1 cellular context compared by ENCODE assay signal in the genomic region with DNA sequence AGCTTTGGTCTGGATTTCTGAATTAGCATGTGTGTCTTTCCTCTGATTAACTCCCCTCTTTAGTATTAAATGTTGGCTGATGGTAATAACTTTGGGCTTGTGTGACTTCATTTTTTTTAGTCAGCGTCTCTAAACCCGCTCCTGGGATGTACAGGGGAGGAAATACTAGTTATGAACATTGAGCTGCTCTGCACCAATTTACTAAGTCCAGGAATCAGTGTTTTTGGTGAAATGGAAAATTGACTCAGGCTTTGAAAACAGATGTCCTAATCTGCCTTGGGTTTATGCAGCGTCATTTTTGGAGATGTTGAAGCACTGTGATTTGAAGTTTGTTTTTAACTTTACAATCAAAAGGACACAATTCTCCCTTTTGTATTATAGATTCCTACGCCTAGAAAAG.
TF ChIP-seq lines count a peak whose summit lies in the region.

No MANE protein-coding gene starts in this region.

TF ChIP-seq in GM23338, 12 proteins besides CTCF, POLR2A, EP300 and RAD21 (continued from another document):
- TF ChIP-seq, protein P1, sequence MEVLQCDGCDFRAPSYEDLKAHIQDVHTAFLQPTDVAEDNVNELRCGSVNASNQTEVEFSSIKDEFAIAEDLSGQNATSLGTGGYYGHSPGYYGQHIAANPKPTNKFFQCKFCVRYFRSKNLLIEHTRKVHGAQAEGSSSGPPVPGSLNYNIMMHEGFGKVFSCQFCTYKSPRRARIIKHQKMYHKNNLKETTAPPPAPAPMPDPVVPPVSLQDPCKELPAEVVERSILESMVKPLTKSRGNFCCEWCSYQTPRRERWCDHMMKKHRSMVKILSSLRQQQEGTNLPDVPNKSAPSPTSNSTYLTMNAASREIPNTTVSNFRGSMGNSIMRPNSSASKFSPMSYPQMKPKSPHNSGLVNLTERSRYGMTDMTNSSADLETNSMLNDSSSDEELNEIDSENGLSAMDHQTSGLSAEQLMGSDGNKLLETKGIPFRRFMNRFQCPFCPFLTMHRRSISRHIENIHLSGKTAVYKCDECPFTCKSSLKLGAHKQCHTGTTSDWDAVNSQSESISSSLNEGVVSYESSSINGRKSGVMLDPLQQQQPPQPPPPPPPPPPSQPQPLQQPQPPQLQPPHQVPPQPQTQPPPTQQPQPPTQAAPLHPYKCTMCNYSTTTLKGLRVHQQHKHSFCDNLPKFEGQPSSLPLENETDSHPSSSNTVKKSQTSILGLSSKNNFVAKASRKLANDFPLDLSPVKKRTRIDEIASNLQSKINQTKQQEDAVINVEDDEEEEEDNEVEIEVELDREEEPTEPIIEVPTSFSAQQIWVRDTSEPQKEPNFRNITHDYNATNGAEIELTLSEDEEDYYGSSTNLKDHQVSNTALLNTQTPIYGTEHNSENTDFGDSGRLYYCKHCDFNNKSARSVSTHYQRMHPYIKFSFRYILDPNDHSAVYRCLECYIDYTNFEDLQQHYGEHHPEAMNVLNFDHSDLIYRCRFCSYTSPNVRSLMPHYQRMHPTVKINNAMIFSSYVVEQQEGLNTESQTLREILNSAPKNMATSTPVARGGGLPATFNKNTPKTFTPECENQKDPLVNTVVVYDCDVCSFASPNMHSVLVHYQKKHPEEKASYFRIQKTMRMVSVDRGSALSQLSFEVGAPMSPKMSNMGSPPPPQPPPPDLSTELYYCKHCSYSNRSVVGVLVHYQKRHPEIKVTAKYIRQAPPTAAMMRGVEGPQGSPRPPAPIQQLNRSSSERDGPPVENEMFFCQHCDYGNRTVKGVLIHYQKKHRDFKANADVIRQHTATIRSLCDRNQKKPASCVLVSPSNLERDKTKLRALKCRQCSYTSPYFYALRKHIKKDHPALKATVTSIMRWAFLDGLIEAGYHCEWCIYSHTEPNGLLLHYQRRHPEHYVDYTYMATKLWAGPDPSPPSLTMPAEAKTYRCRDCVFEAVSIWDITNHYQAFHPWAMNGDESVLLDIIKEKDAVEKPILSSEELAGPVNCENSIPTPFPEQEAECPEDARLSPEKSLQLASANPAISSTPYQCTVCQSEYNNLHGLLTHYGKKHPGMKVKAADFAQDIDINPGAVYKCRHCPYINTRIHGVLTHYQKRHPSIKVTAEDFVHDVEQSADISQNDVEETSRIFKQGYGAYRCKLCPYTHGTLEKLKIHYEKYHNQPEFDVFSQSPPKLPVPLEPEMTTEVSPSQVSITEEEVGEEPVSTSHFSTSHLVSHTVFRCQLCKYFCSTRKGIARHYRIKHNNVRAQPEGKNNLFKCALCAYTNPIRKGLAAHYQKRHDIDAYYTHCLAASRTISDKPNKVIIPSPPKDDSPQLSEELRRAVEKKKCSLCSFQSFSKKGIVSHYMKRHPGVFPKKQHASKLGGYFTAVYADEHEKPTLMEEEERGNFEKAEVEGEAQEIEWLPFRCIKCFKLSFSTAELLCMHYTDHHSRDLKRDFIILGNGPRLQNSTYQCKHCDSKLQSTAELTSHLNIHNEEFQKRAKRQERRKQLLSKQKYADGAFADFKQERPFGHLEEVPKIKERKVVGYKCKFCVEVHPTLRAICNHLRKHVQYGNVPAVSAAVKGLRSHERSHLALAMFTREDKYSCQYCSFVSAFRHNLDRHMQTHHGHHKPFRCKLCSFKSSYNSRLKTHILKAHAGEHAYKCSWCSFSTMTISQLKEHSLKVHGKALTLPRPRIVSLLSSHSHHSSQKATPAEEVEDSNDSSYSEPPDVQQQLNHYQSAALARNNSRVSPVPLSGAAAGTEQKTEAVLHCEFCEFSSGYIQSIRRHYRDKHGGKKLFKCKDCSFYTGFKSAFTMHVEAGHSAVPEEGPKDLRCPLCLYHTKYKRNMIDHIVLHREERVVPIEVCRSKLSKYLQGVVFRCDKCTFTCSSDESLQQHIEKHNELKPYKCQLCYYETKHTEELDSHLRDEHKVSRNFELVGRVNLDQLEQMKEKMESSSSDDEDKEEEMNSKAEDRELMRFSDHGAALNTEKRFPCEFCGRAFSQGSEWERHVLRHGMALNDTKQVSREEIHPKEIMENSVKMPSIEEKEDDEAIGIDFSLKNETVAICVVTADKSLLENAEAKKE (CRISPR knock-in tag; IDR thresholded peaks at IDR 0.05): no peak
- TF ChIP-seq JUNB (IDR thresholded peaks at IDR 0.05; ENCODE audit: unreplicated experiment) (no peak), STAT1 (IDR thresholded peaks at IDR 0.05; ENCODE audit: unreplicated experiment) (no peak), ZNF114 (CRISPR knock-in tag; IDR thresholded peaks at IDR 0.05) (no peak), ZNF331 (CRISPR knock-in tag; IDR thresholded peaks at IDR 0.05; ENCODE audit: low read depth) (no peak), NANOG (IDR thresholded peaks at IDR 0.05; ENCODE audit: borderline replicate concordance) (no peak), POLR2AphosphoS5 (IDR thresholded peaks at IDR 0.05; ENCODE audit: low read depth) (no peak), CREB1 (CRISPR knock-in tag; IDR thresholded peaks at IDR 0.05; ENCODE audit: low read depth) (no peak), EZH2 (IDR thresholded peaks at IDR 0.05; ENCODE audit: low read depth, unreplicated experiment) (no peak)
- TF ChIP-seq, protein P2, sequence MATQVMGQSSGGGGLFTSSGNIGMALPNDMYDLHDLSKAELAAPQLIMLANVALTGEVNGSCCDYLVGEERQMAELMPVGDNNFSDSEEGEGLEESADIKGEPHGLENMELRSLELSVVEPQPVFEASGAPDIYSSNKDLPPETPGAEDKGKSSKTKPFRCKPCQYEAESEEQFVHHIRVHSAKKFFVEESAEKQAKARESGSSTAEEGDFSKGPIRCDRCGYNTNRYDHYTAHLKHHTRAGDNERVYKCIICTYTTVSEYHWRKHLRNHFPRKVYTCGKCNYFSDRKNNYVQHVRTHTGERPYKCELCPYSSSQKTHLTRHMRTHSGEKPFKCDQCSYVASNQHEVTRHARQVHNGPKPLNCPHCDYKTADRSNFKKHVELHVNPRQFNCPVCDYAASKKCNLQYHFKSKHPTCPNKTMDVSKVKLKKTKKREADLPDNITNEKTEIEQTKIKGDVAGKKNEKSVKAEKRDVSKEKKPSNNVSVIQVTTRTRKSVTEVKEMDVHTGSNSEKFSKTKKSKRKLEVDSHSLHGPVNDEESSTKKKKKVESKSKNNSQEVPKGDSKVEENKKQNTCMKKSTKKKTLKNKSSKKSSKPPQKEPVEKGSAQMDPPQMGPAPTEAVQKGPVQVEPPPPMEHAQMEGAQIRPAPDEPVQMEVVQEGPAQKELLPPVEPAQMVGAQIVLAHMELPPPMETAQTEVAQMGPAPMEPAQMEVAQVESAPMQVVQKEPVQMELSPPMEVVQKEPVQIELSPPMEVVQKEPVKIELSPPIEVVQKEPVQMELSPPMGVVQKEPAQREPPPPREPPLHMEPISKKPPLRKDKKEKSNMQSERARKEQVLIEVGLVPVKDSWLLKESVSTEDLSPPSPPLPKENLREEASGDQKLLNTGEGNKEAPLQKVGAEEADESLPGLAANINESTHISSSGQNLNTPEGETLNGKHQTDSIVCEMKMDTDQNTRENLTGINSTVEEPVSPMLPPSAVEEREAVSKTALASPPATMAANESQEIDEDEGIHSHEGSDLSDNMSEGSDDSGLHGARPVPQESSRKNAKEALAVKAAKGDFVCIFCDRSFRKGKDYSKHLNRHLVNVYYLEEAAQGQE (IDR thresholded peaks at IDR 0.05; ENCODE audit: unreplicated experiment): no peak
